Comparison of ENCODE assay signal across 1 cellular context in genomic region chr20:10639762-10640556, GRCh38.
TF ChIP-seq lines count a peak whose summit lies in the region.

No MANE protein-coding gene starts in this region.

TF ChIP-seq in H1, 55 proteins besides CTCF, POLR2A, EP300 and RAD21 (continued from another document):
- TF ChIP-seq ATF2 (IDR thresholded peaks at IDR 0.05; ENCODE audit: low read length) (no peak), KDM1A (IDR thresholded peaks at IDR 0.05; ENCODE audit: borderline replicate concordance, low read length) (no peak), TCF12 (IDR thresholded peaks at IDR 0.05; ENCODE audit: low read depth, low read length) (no peak), TAF7 (optimal IDR thresholded peaks at IDR 0.05; ENCODE audit: borderline replicate concordance, low read depth, low read length) (no peak), FOSL1 (IDR thresholded peaks at IDR 0.05; ENCODE audit: insufficient read depth, low read depth, low read length) (no peak), CREB1 (IDR thresholded peaks at IDR 0.05) (no peak), CEBPB (IDR thresholded peaks at IDR 0.05; ENCODE audit: low read depth, low read length) (no peak), GTF2F1 (IDR thresholded peaks at IDR 0.05; ENCODE audit: borderline replicate concordance, low read depth, low read length) (no peak), RXRA (IDR thresholded peaks at IDR 0.05; ENCODE audit: insufficient read depth, low read depth, low read length) (no peak), YY1 (IDR thresholded peaks at IDR 0.05; ENCODE audit: low read depth, low read length) (no peak)
